ENCODE assay signal across 19 cellular contexts in genomic region chr13:103388839-103389238, GRCh38.
DNase-seq lines count a peak whose midpoint lies in the region; ATAC-seq and TF ChIP-seq lines count a peak whose summit lies in the region.
"Had no signal": no experiment of that assay in that cellular context is flagged by ENCODE, and none has a peak within 500 bp of the region (broad histone marks: within the 10 kb centered on the region; RNA-seq: fewer than 3 reads in every experiment).

No MANE protein-coding gene starts in this region.

- H3K27me3 ChIP-seq in BE2C = no peaks in the 10 kb centered on the region
- no peaks in the 10 kb centered on the region for H3K27me3 ChIP-seq in mesendoderm (ENCODE audit: insufficient read depth, low read length, poor library complexity)
- no peaks in the 10 kb centered on the region for H3K27me3 ChIP-seq in heart left ventricle
- H3K27me3 ChIP-seq: SJSA1 had no signal

- no peak overlapping the region for H2AK5ac ChIP-seq in mesendoderm (ENCODE audit: low read length)

- no peaks in the 10 kb centered on the region for H3K4me1 Mint-ChIP-seq in chondrocyte (ENCODE audit: low read depth)
- H3K4me1 Mint-ChIP-seq: CD4-positive, alpha-beta memory T cell had no signal

- H2BK5ac ChIP-seq in mesendoderm (ENCODE audit: low read length) = no peak overlapping the region

- H3K79me2 ChIP-seq in mesendoderm (ENCODE audit: control insufficient read depth, insufficient read depth, low read length) = no peaks in the 10 kb centered on the region

- peaks cover 4% of the 10 kb centered on the region for H3K27me3 Mint-ChIP-seq in chondrocyte (ENCODE audit: low read depth)
- H3K27me3 Mint-ChIP-seq: CD4-positive, alpha-beta memory T cell had no signal

- H3K4me1 ChIP-seq in BE2C (no peaks in the 10 kb centered on the region), mesendoderm (ENCODE audit: control insufficient read depth, low read depth, low read length) (no peaks in the 10 kb centered on the region), heart left ventricle (no peaks in the 10 kb centered on the region)
- H3K4me1 ChIP-seq: SJSA1 had no signal

- no peak overlapping the region for H3K9ac ChIP-seq in mesendoderm (ENCODE audit: low read length)

- no peak overlapping the region for H3K23ac ChIP-seq in mesendoderm (ENCODE audit: low read length)

- no peaks in the 10 kb centered on the region for H3K36me3 ChIP-seq in BE2C
- no peaks in the 10 kb centered on the region for H3K36me3 ChIP-seq in mesendoderm (ENCODE audit: control insufficient read depth, insufficient read depth, low read length)
- no peaks in the 10 kb centered on the region for H3K36me3 ChIP-seq in heart left ventricle
- H3K36me3 ChIP-seq: SJSA1 had no signal

- no peak overlapping the region for H3K4me3 Mint-ChIP-seq in chondrocyte (ENCODE audit: unreplicated experiment)
- H3K4me3 Mint-ChIP-seq: CD4-positive, alpha-beta memory T cell had no signal

- WGBS in mesendoderm (ENCODE audit: extremely low coverage, insufficient coverage, low lambda C conversion rate) = no CpG with 5 or more reads among the region's 1 CpG
- WGBS in heart left ventricle, 4 donors = 81 to 91% (median 86%) methylated on average over 1 of the region's 1 CpG

- no peak overlapping the region for H3K27ac ChIP-seq in mesendoderm (ENCODE audit: low read depth, low read length)
- H3K27ac ChIP-seq in heart left ventricle = no peak overlapping the region
- H3K27ac ChIP-seq: SJSA1 had no signal

- no peaks in the 10 kb centered on the region for H3K79me1 ChIP-seq in mesendoderm (ENCODE audit: low read length)

- H3K56ac ChIP-seq in mesendoderm (ENCODE audit: low read length) = no peak overlapping the region

- no peak overlapping the region for H3K27ac Mint-ChIP-seq in chondrocyte (ENCODE audit: unreplicated experiment)
- H3K27ac Mint-ChIP-seq: CD4-positive, alpha-beta memory T cell had no signal

- no peak overlapping the region for H3K4me3 ChIP-seq in BE2C (ENCODE audit: low read depth, low read length)
- no peak overlapping the region for H3K4me3 ChIP-seq in mesendoderm (ENCODE audit: low read length)
- no peak overlapping the region for H3K4me3 ChIP-seq in heart left ventricle
- H3K4me3 ChIP-seq: GM12878, SJSA1 had no signal

- no peak overlapping the region for H3K18ac ChIP-seq in mesendoderm (ENCODE audit: low read length)

- no peak overlapping the region for H3K4me2 ChIP-seq in mesendoderm (ENCODE audit: low read length)

- H3K36me3 Mint-ChIP-seq in chondrocyte (ENCODE audit: low read depth) = no peaks in the 10 kb centered on the region
- H3K36me3 Mint-ChIP-seq: CD4-positive, alpha-beta memory T cell had no signal

- TF ChIP-seq CTCF in BE2C (IDR thresholded peaks at IDR 0.05; ENCODE audit: low read depth, low read length) (peak; percentile 31), chondrocyte (IDR thresholded peaks at IDR 0.05) (peak; percentile 40), heart left ventricle (IDR thresholded peaks at IDR 0.05) (no peak)

- H4K5ac ChIP-seq in mesendoderm (ENCODE audit: low read length) = no peak overlapping the region

- H3K4ac ChIP-seq in mesendoderm (ENCODE audit: low read depth, low read length) = no peak overlapping the region

- ATAC-seq in heart left ventricle (no peak), HG03460 (IDR thresholded peaks at IDR 0.05; ENCODE audit: unreplicated experiment) (no peak)
- ATAC-seq: GM12878 had no signal

- H3K9me3 Mint-ChIP-seq in chondrocyte (ENCODE audit: low read depth) = no peaks in the 10 kb centered on the region

- DNase-seq in BE2C (no peak), HT-29 (ENCODE audit: low spot score) (peak; percentile 45), chondrocyte (ENCODE audit: low spot score) (no peak), mesendoderm (peak; percentile 8), heart left ventricle (no peak), SHP77 treated with DMSO at 0.1 percent for 48 hours (lab: John Stamatoyannopoulos, UW) (no peak)
- DNase-seq: CD4-positive, alpha-beta memory T cell; DMS153; GF-D8; KG1; MV-4-11; NCI-H1417 treated with DMSO at 0.1 percent for 48 hours; NCI-H187 treated with DMSO at 0.1 percent for 48 hours; NCI-H226; NCI-H524; NCI-H82 had no signal

- H3K9me3 ChIP-seq in BE2C (no peaks in the 10 kb centered on the region), heart left ventricle (no peaks in the 10 kb centered on the region)
- H3K9me3 ChIP-seq: SJSA1 had no signal

- no peak for TF ChIP-seq POLR2A in heart left ventricle (IDR thresholded peaks at IDR 0.05)

- intact Hi-C loops in heart left ventricle (cut with DNase I) = loop anchor here in 1 of 10 donors (10.0 kb wide), 1 partner anchor 776 kb away; no protein-coding TSS in a partner anchor

- H2BK15ac ChIP-seq in mesendoderm (replicated peaks; ENCODE audit: low read depth) = no peak overlapping the region

- H4K8ac ChIP-seq in mesendoderm (ENCODE audit: low read depth, low read length) = no peak overlapping the region

- no peak overlapping the region for H2BK120ac ChIP-seq in mesendoderm (ENCODE audit: low read depth, low read length)

Comparison
In these comparisons a context has a peak if more than half of its experiments do, and no peak if none do; other contexts are left out.
1. DNase-seq: peak in HT-29 (single experiment) and mesendoderm (single experiment); none in BE2C (single experiment), chondrocyte (single experiment), heart left ventricle (0 of 5) and SHP77 treated with DMSO at 0.1 percent for 48 hours (single experiment).
2. CTCF ChIP-seq: peak in BE2C (single experiment) and chondrocyte (single experiment); none in heart left ventricle (0 of 12).